Comparison of ENCODE assay signal across 18 cellular contexts in the genomic region with DNA sequence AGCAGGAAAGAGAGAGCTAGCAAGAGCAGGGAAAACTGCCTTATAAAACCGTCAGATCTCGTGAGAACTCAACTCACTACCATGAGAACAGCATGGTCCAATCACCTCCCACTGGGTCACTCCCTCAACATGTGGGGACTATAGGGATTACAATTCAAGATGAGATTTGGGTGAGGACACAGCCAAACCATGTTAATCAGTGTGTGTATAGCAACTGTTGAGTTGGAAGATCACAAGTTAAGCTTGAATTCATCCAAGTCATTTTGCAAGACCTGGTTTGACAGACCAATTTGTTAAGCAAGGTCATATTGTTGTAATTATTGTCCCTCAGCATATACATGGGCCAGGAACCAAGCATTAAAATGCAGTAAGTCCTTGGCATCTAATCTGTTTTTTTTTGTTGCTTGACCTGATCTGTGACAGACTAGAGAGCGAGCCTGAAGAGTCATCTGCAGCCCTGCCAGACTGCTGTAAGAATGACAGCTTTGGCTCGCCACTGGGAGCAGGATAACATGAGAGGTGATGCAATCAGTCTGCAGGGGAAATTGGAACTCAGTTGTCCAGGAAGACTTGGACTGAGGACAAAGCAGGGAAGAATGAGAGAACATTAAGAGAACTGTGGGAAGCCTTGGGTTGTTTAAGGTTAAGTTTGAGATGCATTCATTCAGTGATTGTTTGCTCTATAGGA.
DNase-seq lines count a peak whose midpoint lies in the region; ATAC-seq and TF ChIP-seq lines count a peak whose summit lies in the region.
"Had no signal": no experiment of that assay in that cellular context is flagged by ENCODE, and none has a peak within 500 bp of the region (broad histone marks: within the 10 kb centered on the region; RNA-seq: fewer than 3 reads in every experiment).

No MANE protein-coding gene starts in this region.

- intact Hi-C loops in lower lobe of right lung (cut with DNase I) = no loop called here

- peak; percentile 13 for DNase-seq in NCI-H2171 treated with DMSO at 0.1 percent for 48 hours (lab: John Stamatoyannopoulos, UW)
- no peak for DNase-seq in NCI-H2171 (lab: John Stamatoyannopoulos, UW)
- peak; percentile 25 for DNase-seq in fibroblast of pulmonary artery (ENCODE audit: low read depth)
- DNase-seq in lower lobe of right lung = no peak
- peak; percentile 14 to 46 for DNase-seq in tibial nerve (ENCODE audit: low spot score in 2 of 2)
- DNase-seq in nucleus accumbens (lab: John Stamatoyannopoulos, UW) = no peak
- DNase-seq: activated CD4-positive, alpha-beta T cell treated with anti-CD3 and anti-CD28 coated beads for 4 hours; activated T-cell treated with anti-CD3 and anti-CD28 coated beads, Interleukin-2, amount 50 U/mL, for 24 hours; amniotic stem cell; NCI-H226; stimulated activated CD4-positive, alpha-beta T cell treated with anti-CD3 and anti-CD28 coated beads, Interleukin-12 subunit alpha, Interleukin-12 subunit beta, amount 100 ng/mL, for 4 hours; T-cell; testis had no signal

- H3K27ac ChIP-seq in lower lobe of right lung = no peak overlapping the region
- no peak overlapping the region for H3K27ac ChIP-seq in tibial nerve
- H3K27ac ChIP-seq: A549, testis had no signal

- H3K4me1 ChIP-seq in lower lobe of right lung = no peaks in the 10 kb centered on the region
- H3K4me1 ChIP-seq in tibial nerve = no peaks in the 10 kb centered on the region
- H3K4me1 ChIP-seq: A549, testis had no signal

- no peaks in the 10 kb centered on the region for H3K36me3 ChIP-seq in lower lobe of right lung
- no peaks in the 10 kb centered on the region for H3K36me3 ChIP-seq in tibial nerve

- peak in 1 of 2 donors; percentile 64 for TF ChIP-seq EP300 in tibial nerve (IDR thresholded peaks at IDR 0.05)

- no peak for TF ChIP-seq CTCF in fibroblast of pulmonary artery (IDR thresholded peaks at IDR 0.05; ENCODE audit: low read length, missing control alignments)
- TF ChIP-seq CTCF in lower lobe of right lung (IDR thresholded peaks at IDR 0.05) = no peak
- no peak for TF ChIP-seq CTCF in tibial nerve (IDR thresholded peaks at IDR 0.05)

- 59 to 65% methylated on average over 4 of the region's 4 CpGs for WGBS in tibial nerve, 2 donors

- H3K4me3 ChIP-seq in fibroblast of pulmonary artery (replicated peaks; ENCODE audit: low read depth, low read length) = no peak overlapping the region
- no peak overlapping the region for H3K4me3 ChIP-seq in lower lobe of right lung
- H3K4me3 ChIP-seq in tibial nerve = no peak overlapping the region
- H3K4me3 ChIP-seq: A549, testis had no signal

- peak; percentile 39 to 43 for ATAC-seq in lower lobe of right lung
- ATAC-seq in GM21515 (IDR thresholded peaks at IDR 0.05; ENCODE audit: unreplicated experiment) = no peak
- ATAC-seq in GM18873 (IDR thresholded peaks at IDR 0.05; ENCODE audit: low FRiP score, unreplicated experiment) = no peak
- ATAC-seq: A549; natural killer cell treated with Interleukin-12 subunit alpha and Interleukin-12 subunit beta and Interleukin-15 and Interleukin-18, amount 100 ng/mL, for 72 hours; Panc1; T-cell had no signal

- H3K9me3 ChIP-seq in lower lobe of right lung (peaks cover 3% of the 10 kb centered on the region), tibial nerve (peaks cover 0 to 28% (median 3%) of the 10 kb centered on the region in 4 donors)
- H3K9me3 ChIP-seq: A549, testis had no signal

- TF ChIP-seq POLR2A in tibial nerve (IDR thresholded peaks at IDR 0.05) = no peak

- no peaks in the 10 kb centered on the region for H3K27me3 ChIP-seq in lower lobe of right lung (ENCODE audit: low read depth)
- no peaks in the 10 kb centered on the region for H3K27me3 ChIP-seq in tibial nerve
- H3K27me3 ChIP-seq: testis had no signal

Comparison
In these comparisons a context has a peak if more than half of its experiments do, and no peak if none do; other contexts are left out.
1. DNase-seq: peak in NCI-H2171 treated with DMSO at 0.1 percent for 48 hours (single experiment), fibroblast of pulmonary artery (single experiment) and tibial nerve (2 of 2); none in NCI-H2171 (single experiment), lower lobe of right lung (single experiment) and nucleus accumbens (0 of 56).
2. ATAC-seq: peak in lower lobe of right lung (2 of 2); none in GM21515 (single experiment) and GM18873 (single experiment).